18 cellular contexts compared by ENCODE assay signal in genomic region chr7:101486056-101486763, GRCh38.
DNase-seq lines count a peak whose midpoint lies in the region; ATAC-seq and TF ChIP-seq lines count a peak whose summit lies in the region.
"Had no signal": no experiment of that assay in that cellular context is flagged by ENCODE, and none has a peak within 500 bp of the region (broad histone marks: within the 10 kb centered on the region; RNA-seq: fewer than 3 reads in every experiment).

No MANE protein-coding gene starts in this region.

- CTCF ChIA-PET in Caco-2 (lab: Charles Lee) = no interaction called here
- CTCF ChIA-PET in activated CD4-positive, alpha-beta T cell treated with anti-CD3 and anti-CD28 coated beads, Interleukin-2, amount 10 ng/mL, durations not matched to agents 7 days and 5 days (lab: Charles Lee) = no interaction called here

- H3K4me3 ChIP-seq in Caco-2 (ENCODE audit: low read depth, low read length) (no peak overlapping the region), NT2/D1 (ENCODE audit: insufficient read length, low read depth) (no peak overlapping the region)
- H3K4me3 ChIP-seq: sigmoid colon had no signal

- H3K36me3 Mint-ChIP-seq in Caco-2 (ENCODE audit: insufficient read depth, unreplicated experiment) (peaks cover 10% of the 10 kb centered on the region), nephron (ENCODE audit: low read depth) (no peaks in the 10 kb centered on the region), progenitor cell of endocrine pancreas (ENCODE audit: insufficient read depth) (no peaks in the 10 kb centered on the region)
- no peaks in the 10 kb centered on the region for H3K36me3 Mint-ChIP-seq in activated CD4-positive, alpha-beta T cell treated with anti-CD3 and anti-CD28 coated beads, Interleukin-2, amount 10 ng/mL, durations not matched to agents 7 days and 5 days (ENCODE audit: low read depth)
- H3K36me3 Mint-ChIP-seq: natural killer cell treated with Interleukin-12 subunit alpha and Interleukin-12 subunit beta and Interleukin-15 and Interleukin-18, amount 100 ng/mL, for 72 hours had no signal

- peak overlapping the region; percentile 3 for H3K9ac ChIP-seq in NT2/D1 (ENCODE audit: insufficient read length, low read depth)

- H3K4me3 Mint-ChIP-seq in Caco-2 (ENCODE audit: unreplicated experiment) (no peak overlapping the region), nephron (peak overlapping the region; percentile 19 to 31 (median 31)), progenitor cell of endocrine pancreas (ENCODE audit: low read depth) (no peak overlapping the region)
- H3K4me3 Mint-ChIP-seq in activated CD4-positive, alpha-beta T cell treated with anti-CD3 and anti-CD28 coated beads, Interleukin-2, amount 10 ng/mL, durations not matched to agents 7 days and 5 days = no peak overlapping the region
- H3K4me3 Mint-ChIP-seq: dendritic cell treated with granulocyte-macrophage colony-stimulating factor and Interleukin-4, amounts not matched to agents 40 ng/mL and 50 ng/mL, for 4 days; natural killer cell treated with Interleukin-12 subunit alpha and Interleukin-12 subunit beta and Interleukin-15 and Interleukin-18, amount 100 ng/mL, for 72 hours had no signal

- H3K36me3 ChIP-seq in Caco-2 (ENCODE audit: control insufficient read depth, insufficient read depth, low read length) (no peaks in the 10 kb centered on the region), NT2/D1 (ENCODE audit: insufficient read depth, insufficient read length, low read length) (no peaks in the 10 kb centered on the region)
- H3K36me3 ChIP-seq: sigmoid colon had no signal

- BruUV-seq in Caco-2 (replicated peaks; lab: Mats Ljungman, UMichigan) = no TSS peak

- H3K27ac Mint-ChIP-seq in Caco-2 (ENCODE audit: unreplicated experiment) (peak overlapping the region; percentile 75), nephron (peak overlapping the region; percentile 98 to 99 (median 98)), progenitor cell of endocrine pancreas (no peak overlapping the region)
- H3K27ac Mint-ChIP-seq in activated CD4-positive, alpha-beta T cell treated with anti-CD3 and anti-CD28 coated beads, Interleukin-2, amount 10 ng/mL, durations not matched to agents 7 days and 5 days = no peak overlapping the region
- H3K27ac Mint-ChIP-seq: activated T-helper 2 cell treated with anti-CD3 and anti-CD28 coated beads, Interferon-gamma antibody, Interleukin-2, Interleukin-4, amounts not matched to agents 10 μg/mL and 5 μg/mL and 100 μg/mL, durations not matched to agents 14 hours and 24 hours and 36 hours; dendritic cell treated with granulocyte-macrophage colony-stimulating factor and Interleukin-4, amounts not matched to agents 40 ng/mL and 50 ng/mL, for 4 days; natural killer cell treated with Interleukin-12 subunit alpha and Interleukin-12 subunit beta and Interleukin-15 and Interleukin-18, amount 100 ng/mL, for 72 hours had no signal

- H3K27me3 ChIP-seq in Caco-2 (replicated peaks; ENCODE audit: control insufficient read depth, insufficient read depth, low read length) = no peaks in the 10 kb centered on the region
- H3K27me3 ChIP-seq in NT2/D1 (ENCODE audit: insufficient read depth, insufficient read length) = no peaks in the 10 kb centered on the region
- H3K27me3 ChIP-seq: sigmoid colon had no signal

- TF ChIP-seq CTCF in Caco-2 (IDR thresholded peaks at IDR 0.05; ENCODE audit: insufficient read depth in 1 of 2, low read depth in 1 of 2, low read length in 1 of 2, severe bottlenecking in 1 of 2, unreplicated experiment in 1 of 2) (no peak), nephron (IDR thresholded peaks at IDR 0.05; ENCODE audit: unreplicated experiment in 3 of 3) (no peak), progenitor cell of endocrine pancreas (IDR thresholded peaks at IDR 0.05; ENCODE audit: unreplicated experiment) (no peak)

- H3K9me3 ChIP-seq in Caco-2 (no peaks in the 10 kb centered on the region), NT2/D1 (ENCODE audit: insufficient read depth, low read length) (no peaks in the 10 kb centered on the region)
- H3K9me3 ChIP-seq: sigmoid colon had no signal

- intact Hi-C loops in Caco-2 (cut with micrococcal nuclease; ENCODE audit: unreplicated experiment) = no loop called here

- H3K27me3 Mint-ChIP-seq in Caco-2 (ENCODE audit: insufficient read depth, unreplicated experiment) = no peaks in the 10 kb centered on the region
- H3K27me3 Mint-ChIP-seq in nephron (ENCODE audit: low read depth) = no peaks in the 10 kb centered on the region
- no peaks in the 10 kb centered on the region for H3K27me3 Mint-ChIP-seq in progenitor cell of endocrine pancreas
- no peaks in the 10 kb centered on the region for H3K27me3 Mint-ChIP-seq in activated CD4-positive, alpha-beta T cell treated with anti-CD3 and anti-CD28 coated beads, Interleukin-2, amount 10 ng/mL, durations not matched to agents 7 days and 5 days
- H3K27me3 Mint-ChIP-seq: dendritic cell treated with granulocyte-macrophage colony-stimulating factor and Interleukin-4, amounts not matched to agents 40 ng/mL and 50 ng/mL, for 4 days had no signal

- peaks cover 18% of the 10 kb centered on the region for H3K4me1 Mint-ChIP-seq in Caco-2 (ENCODE audit: low read depth, unreplicated experiment)
- H3K4me1 Mint-ChIP-seq in nephron = peaks cover 34% of the 10 kb centered on the region
- H3K4me1 Mint-ChIP-seq in progenitor cell of endocrine pancreas (ENCODE audit: low read depth) = peaks cover 6% of the 10 kb centered on the region
- no peaks in the 10 kb centered on the region for H3K4me1 Mint-ChIP-seq in activated CD4-positive, alpha-beta T cell treated with anti-CD3 and anti-CD28 coated beads, Interleukin-2, amount 10 ng/mL, durations not matched to agents 7 days and 5 days

- H3K4me1 ChIP-seq in Caco-2 (peaks cover 26% of the 10 kb centered on the region), NT2/D1 (ENCODE audit: insufficient read depth, insufficient read length) (peaks cover 17% of the 10 kb centered on the region)

- POLR2A ChIA-PET in Caco-2 (lab: Charles Lee) = no interaction called here
- POLR2A ChIA-PET in activated CD4-positive, alpha-beta T cell treated with anti-CD3 and anti-CD28 coated beads, Interleukin-2, amount 10 ng/mL, durations not matched to agents 7 days and 5 days (lab: Charles Lee) = no interaction called here

- no peak for DNase-seq in Caco-2
- peak; percentile 76 for DNase-seq in NT2/D1 (ENCODE audit: low read depth, low spot score)
- DNase-seq in fibroblast of gingiva (ENCODE audit: low read depth) = peak; percentile 61
- no peak for DNase-seq in progenitor cell of endocrine pancreas (ENCODE audit: low spot score, unreplicated experiment)
- no peak for DNase-seq in activated CD4-positive, alpha-beta T cell treated with anti-CD3 and anti-CD28 coated beads, Interleukin-2, amount 10 ng/mL, durations not matched to agents 7 days and 5 days
- no peak for DNase-seq in occipital lobe (lab: John Stamatoyannopoulos, UW)
- DNase-seq: anterior cingulate cortex, DMS53, hypothalamus, Kasumi-1, NCI-H1436 treated with DMSO at 0.1 percent for 48 hours, sigmoid colon had no signal

- no peak for ATAC-seq in GM21737 (IDR thresholded peaks at IDR 0.05; ENCODE audit: unreplicated experiment)
- ATAC-seq: esophagus mucosa had no signal

- no peaks in the 10 kb centered on the region for H3K9me3 Mint-ChIP-seq in Caco-2 (ENCODE audit: unreplicated experiment)
- no peaks in the 10 kb centered on the region for H3K9me3 Mint-ChIP-seq in nephron
- H3K9me3 Mint-ChIP-seq in progenitor cell of endocrine pancreas (ENCODE audit: low read depth) = no peaks in the 10 kb centered on the region
- no peaks in the 10 kb centered on the region for H3K9me3 Mint-ChIP-seq in activated CD4-positive, alpha-beta T cell treated with anti-CD3 and anti-CD28 coated beads, Interleukin-2, amount 10 ng/mL, durations not matched to agents 7 days and 5 days
- H3K9me3 Mint-ChIP-seq: activated T-helper 2 cell treated with anti-CD3 and anti-CD28 coated beads, Interferon-gamma antibody, Interleukin-2, Interleukin-4, amounts not matched to agents 10 μg/mL and 5 μg/mL and 100 μg/mL, durations not matched to agents 14 hours and 24 hours and 36 hours; dendritic cell treated with granulocyte-macrophage colony-stimulating factor and Interleukin-4, amounts not matched to agents 40 ng/mL and 50 ng/mL, for 4 days; natural killer cell treated with Interleukin-12 subunit alpha and Interleukin-12 subunit beta and Interleukin-15 and Interleukin-18, amount 100 ng/mL, for 72 hours had no signal

Comparison
In these comparisons a context has a peak if more than half of its experiments do, and no peak if none do; other contexts are left out.
1. DNase-seq: peak in NT2/D1 (single experiment) and fibroblast of gingiva (single experiment); none in Caco-2 (0 of 2), progenitor cell of endocrine pancreas (single experiment), activated CD4-positive, alpha-beta T cell treated with anti-CD3 and anti-CD28 coated beads, Interleukin-2, amount 10 ng/mL, durations not matched to agents 7 days and 5 days (single experiment) and occipital lobe (single experiment).
2. H3K27ac Mint-ChIP-seq: peak in Caco-2 (single experiment) and nephron (3 of 3); none in progenitor cell of endocrine pancreas (single experiment) and activated CD4-positive, alpha-beta T cell treated with anti-CD3 and anti-CD28 coated beads, Interleukin-2, amount 10 ng/mL, durations not matched to agents 7 days and 5 days (single experiment).
3. H3K4me3 Mint-ChIP-seq: peak in nephron (3 of 3); none in Caco-2 (single experiment), progenitor cell of endocrine pancreas (single experiment) and activated CD4-positive, alpha-beta T cell treated with anti-CD3 and anti-CD28 coated beads, Interleukin-2, amount 10 ng/mL, durations not matched to agents 7 days and 5 days (single experiment).